ENCODE assay signal across 8 cellular contexts in the genomic region with DNA sequence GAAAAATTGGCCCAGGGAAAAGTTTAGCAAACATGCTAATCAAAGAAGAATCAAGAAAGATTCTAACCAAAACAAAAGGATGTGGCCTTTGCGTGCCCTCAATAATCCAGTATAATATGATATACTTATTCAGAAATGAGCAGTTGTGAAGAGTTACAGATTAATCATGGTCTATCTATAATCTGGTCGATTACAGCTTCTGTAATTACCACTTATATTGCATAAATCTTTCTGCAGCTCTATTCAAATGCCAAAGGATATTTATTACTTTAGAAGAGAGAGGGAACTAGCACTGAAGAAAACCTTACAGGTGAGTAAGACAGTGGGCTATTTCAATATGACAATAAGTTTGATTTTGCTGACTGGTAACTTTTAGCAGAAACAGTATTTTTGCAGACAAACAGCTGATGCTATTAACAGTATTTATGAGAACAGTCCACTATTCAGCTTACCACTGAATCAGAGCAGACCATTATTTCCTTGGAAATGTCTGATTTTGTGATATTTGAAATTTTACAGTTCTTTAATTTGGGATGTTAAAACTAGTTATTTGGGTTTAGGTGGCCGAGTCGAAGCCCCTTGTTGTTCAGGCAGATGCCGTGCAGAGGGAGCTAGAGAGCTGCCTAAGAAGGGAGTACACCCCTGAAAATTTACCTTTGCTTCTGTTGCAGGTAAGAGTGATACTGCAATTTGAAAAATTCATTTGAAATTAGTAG.
DNase-seq lines count a peak whose midpoint lies in the region; ATAC-seq and TF ChIP-seq lines count a peak whose summit lies in the region.

No MANE protein-coding gene starts in this region.

- peak; percentile 54 for ATAC-seq in GM18867 (IDR thresholded peaks at IDR 0.05; ENCODE audit: unreplicated experiment)
- peak; percentile 93 for ATAC-seq in mucosa of descending colon
- no peak for ATAC-seq in HG03469 (IDR thresholded peaks at IDR 0.05; ENCODE audit: unreplicated experiment)

- no peaks in the 10 kb centered on the region for H3K36me3 ChIP-seq in effector memory CD4-positive, alpha-beta T cell (ENCODE audit: control insufficient read depth, insufficient read depth, low read length)
- H3K36me3 ChIP-seq in mucosa of descending colon (ENCODE audit: low read depth) = no peaks in the 10 kb centered on the region

- intact Hi-C loops in mucosa of descending colon (cut with DNase I, micrococcal nuclease) = loop anchor here (2.0 to 10.0 kb wide), 2 partner anchors 195 to 197 kb away; a partner anchor contains a TSS

- H3K27ac ChIP-seq in effector memory CD4-positive, alpha-beta T cell (ENCODE audit: insufficient read depth, low read length, poor library complexity, severe bottlenecking) = no peak overlapping the region

- H3K4me3 ChIP-seq in effector memory CD4-positive, alpha-beta T cell (ENCODE audit: insufficient read depth, low read depth, low read length, poor library complexity, severe bottlenecking) = no peak overlapping the region
- H3K4me3 ChIP-seq in mucosa of descending colon = no peak overlapping the region

- in situ Hi-C loops in ACHN (cut with HindIII; ENCODE audit: low pct_ligation_motif_present, low pct_unique_long_range_greater_than_20kb, low sequenced_read_pairs) = no loop called here

- DNase-seq in ACHN (peak; percentile 45), NCI-H2227 (lab: John Stamatoyannopoulos, UW; ENCODE audit: unreplicated experiment) (peak; percentile 31), mucosa of descending colon (peak in 2 of 3 donors; percentile 76 to 82)
- DNase-seq in activated CD4-positive, alpha-beta T cell treated with anti-CD3 and anti-CD28 coated beads, Interleukin-2, amount 50 U/mL, for 48 hours = peak; percentile 63 to 70
- DNase-seq in effector memory CD4-positive, alpha-beta T cell = peak; percentile 9 to 32 (median 24)
- peak; percentile 76 for DNase-seq in stimulated activated CD8-positive, alpha-beta memory T cell treated with anti-CD3 and anti-CD28 coated beads, Interleukin-4, amount 100 ng/mL, for 48 hours

- H3K4me1 ChIP-seq in effector memory CD4-positive, alpha-beta T cell (ENCODE audit: control insufficient read depth, insufficient read depth, low read length, poor library complexity, severe bottlenecking) = no peaks in the 10 kb centered on the region
- no peaks in the 10 kb centered on the region for H3K4me1 ChIP-seq in mucosa of descending colon (ENCODE audit: low read depth)

- peak; percentile 87 for TF ChIP-seq CTCF in mucosa of descending colon (IDR thresholded peaks at IDR 0.05)

- H3K9me3 ChIP-seq in effector memory CD4-positive, alpha-beta T cell (ENCODE audit: control insufficient read depth, low read length) = no peaks in the 10 kb centered on the region
- peaks cover 11% of the 10 kb centered on the region for H3K9me3 ChIP-seq in mucosa of descending colon

- H3K27me3 ChIP-seq in effector memory CD4-positive, alpha-beta T cell (replicated peaks; ENCODE audit: control insufficient read depth, insufficient read depth, low read length, poor library complexity, severe bottlenecking) = no peaks in the 10 kb centered on the region

Comparison
In these comparisons a context has a peak if more than half of its experiments do, and no peak if none do; other contexts are left out.
1. DNase-seq: peak in every context shown above with its lines; median percentile 79 in mucosa of descending colon; 76 in stimulated activated CD8-positive, alpha-beta memory T cell treated with anti-CD3 and anti-CD28 coated beads, Interleukin-4, amount 100 ng/mL, for 48 hours; 66 in activated CD4-positive, alpha-beta T cell treated with anti-CD3 and anti-CD28 coated beads, Interleukin-2, amount 50 U/mL, for 48 hours; 45 in ACHN; 31 in NCI-H2227; 24 in effector memory CD4-positive, alpha-beta T cell.